Comparison of ENCODE assay signal across 22 cellular contexts in the genomic region with DNA sequence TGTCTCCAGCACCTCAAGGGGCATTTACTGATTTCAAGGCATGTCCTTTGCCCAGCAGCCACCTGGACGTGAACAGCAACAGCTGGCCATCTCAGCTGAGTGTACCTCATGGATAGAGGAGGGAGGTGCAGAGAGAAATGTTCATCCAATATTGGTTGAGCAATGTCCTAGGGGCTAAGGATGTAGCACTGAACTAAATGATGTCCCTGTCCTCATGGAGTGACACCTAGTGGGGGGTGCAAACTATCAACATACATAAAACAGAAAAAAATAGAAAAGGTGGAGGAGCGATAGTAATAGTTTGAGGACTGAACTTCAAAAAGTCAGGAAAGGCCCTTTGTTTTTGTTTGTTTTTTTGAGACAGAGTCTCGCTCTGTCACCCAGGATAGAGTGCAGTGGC.
"Had no signal": no experiment of that assay in that cellular context is flagged by ENCODE, and none has a peak within 500 bp of the region (broad histone marks: within the 10 kb centered on the region; RNA-seq: fewer than 3 reads in every experiment).

No MANE protein-coding gene starts in this region.

- H3K4me3 ChIP-seq: heart right ventricle, lung, sigmoid colon, smooth muscle cell, testis, vagina had no signal

- DNase-seq: activated CD4-positive, alpha-beta T cell treated with anti-CD3 and anti-CD28 coated beads, Interleukin-2, amount 10 ng/mL, durations not matched to agents 7 days and 5 days; activated CD4-positive, CD25-positive, alpha-beta regulatory T cell treated with anti-CD3 and anti-CD28 coated beads, Interleukin-2, amount 50 U/mL, for 72 hours; activated CD8-positive, alpha-beta T cell treated with anti-CD3 and anti-CD28 coated beads, Interleukin-2, amount 10 ng/mL, durations not matched to agents 7 days and 5 days; activated gamma-delta T cell treated with Interleukin-2 at 50 U/mL for 16 hours; aorta; heart right ventricle; kidney; naive B cell; nucleus accumbens; sigmoid colon; stimulated activated CD4-positive, alpha-beta T cell treated with anti-CD3 and anti-CD28 coated beads, Interleukin-15, amount 100 ng/mL, for 24 hours; testis; trophoblast cell; WERI-Rb-1 had no signal

- H3K27me3 ChIP-seq: heart right ventricle, sigmoid colon, testis, vagina had no signal

- H3K27ac ChIP-seq: heart right ventricle, sigmoid colon, testis, vagina, WERI-Rb-1 had no signal

- H3K36me3 Mint-ChIP-seq: activated naive CD4-positive, alpha-beta T cell treated with anti-CD3 and anti-CD28 coated beads, Interleukin-2, amount 50 U/mL, for 24 hours; brain; stimulated activated memory B cell treated with anti-CD40 and anti-IgM and Interleukin-4, amounts not matched to agents 10 μg/mL and 1 μg/mL and 100 μg/mL, for 72 hours had no signal

- H3K27me3 Mint-ChIP-seq: activated naive CD4-positive, alpha-beta T cell treated with anti-CD3 and anti-CD28 coated beads, Interleukin-2, amount 50 U/mL, for 24 hours had no signal

- H3K4me3 Mint-ChIP-seq: activated CD4-positive, alpha-beta T cell treated with anti-CD3 and anti-CD28 coated beads, Interleukin-2, amount 10 ng/mL, durations not matched to agents 7 days and 5 days; activated CD8-positive, alpha-beta T cell treated with anti-CD3 and anti-CD28 coated beads, Interleukin-2, amount 10 ng/mL, durations not matched to agents 7 days and 5 days; activated naive CD4-positive, alpha-beta T cell treated with anti-CD3 and anti-CD28 coated beads, Interleukin-2, amount 50 U/mL, for 24 hours; activated T-helper 1 cell treated with anti-CD3 and anti-CD28 coated beads, Interleukin-12 subunit alpha, Interleukin-12 subunit beta, Interleukin-2, Interleukin-4 antibody, amounts not matched to agents 30 ng/mL and 10 ng/mL and 1 ng/mL, durations not matched to agents 14 hours and 24 hours and 36 hours; stimulated activated memory B cell treated with anti-CD40 and anti-IgM and Interleukin-4, amounts not matched to agents 10 μg/mL and 1 μg/mL and 100 μg/mL, for 72 hours had no signal

- H3K4me2 ChIP-seq: smooth muscle cell had no signal

- H3K36me3 ChIP-seq: heart right ventricle, sigmoid colon, vagina, WERI-Rb-1 had no signal

- H3K9me3 Mint-ChIP-seq: activated naive CD4-positive, alpha-beta T cell treated with anti-CD3 and anti-CD28 coated beads, Interleukin-2, amount 50 U/mL, for 24 hours; activated T-helper 1 cell treated with anti-CD3 and anti-CD28 coated beads, Interleukin-12 subunit alpha, Interleukin-12 subunit beta, Interleukin-2, Interleukin-4 antibody, amounts not matched to agents 30 ng/mL and 10 ng/mL and 1 ng/mL, durations not matched to agents 14 hours and 24 hours and 36 hours had no signal

- H3K9me3 ChIP-seq: sigmoid colon, testis, vagina had no signal

- H3K27ac Mint-ChIP-seq: activated CD4-positive, alpha-beta T cell treated with anti-CD3 and anti-CD28 coated beads, Interleukin-2, amount 10 ng/mL, durations not matched to agents 7 days and 5 days; activated CD8-positive, alpha-beta T cell treated with anti-CD3 and anti-CD28 coated beads, Interleukin-2, amount 10 ng/mL, durations not matched to agents 7 days and 5 days; activated naive CD4-positive, alpha-beta T cell treated with anti-CD3 and anti-CD28 coated beads, Interleukin-2, amount 50 U/mL, for 24 hours; activated T-helper 1 cell treated with anti-CD3 and anti-CD28 coated beads, Interleukin-12 subunit alpha, Interleukin-12 subunit beta, Interleukin-2, Interleukin-4 antibody, amounts not matched to agents 30 ng/mL and 10 ng/mL and 1 ng/mL, durations not matched to agents 14 hours and 24 hours and 36 hours; brain; naive B cell; stimulated activated memory B cell treated with anti-CD40 and anti-IgM and Interleukin-4, amounts not matched to agents 10 μg/mL and 1 μg/mL and 100 μg/mL, for 72 hours had no signal

- H3K4me1 ChIP-seq: testis had no signal

- ATAC-seq: activated CD8-positive, alpha-beta T cell treated with anti-CD3 and anti-CD28 coated beads, Interleukin-2, amount 10 ng/mL, durations not matched to agents 7 days and 5 days; heart right ventricle; stimulated activated memory B cell treated with anti-CD40 and anti-IgM and Interleukin-4, amounts not matched to agents 10 μg/mL and 1 μg/mL and 100 μg/mL, for 72 hours had no signal

- FAIRE-seq: kidney, TTC549 had no signal
